ENCODE assay signal across 9 cellular contexts in genomic region chr10:32139223-32140073, GRCh38.
A peak's percentile ranks its signal among the peaks of the same experiment; 100 is the strongest.
DNase-seq lines count a peak whose midpoint lies in the region; ATAC-seq and TF ChIP-seq lines count a peak whose summit lies in the region.
"Had no signal": no experiment of that assay in that cellular context is flagged by ENCODE, and none has a peak within 500 bp of the region (broad histone marks: within the 10 kb centered on the region; RNA-seq: fewer than 3 reads in every experiment).

No MANE protein-coding gene starts in this region.

- peak; percentile 100 for ATAC-seq in PC-3
- no peak for ATAC-seq in HG03432 (IDR thresholded peaks at IDR 0.05; ENCODE audit: unreplicated experiment)

- H3K4me2 ChIP-seq in PC-3 (ENCODE audit: low read length) (peak overlapping the region; percentile 69), MM.1S (ENCODE audit: low read depth, low read length) (no peak overlapping the region)

- H3K4me3 ChIP-seq in PC-3 (ENCODE audit: low read length) (peak overlapping the region; percentile 33; the same call in 1 of the 2 replicates), liver (ENCODE audit: low read depth in 1 of 3, low read length in 3 of 3) (no peak overlapping the region), transverse colon (no peak overlapping the region), MM.1S (ENCODE audit: low read length) (no peak overlapping the region)

- H3K27me3 ChIP-seq in PC-3 (ENCODE audit: low read length) (no peaks in the 10 kb centered on the region), liver (ENCODE audit: control insufficient read depth in 4 of 4, insufficient read depth in 4 of 4, low read length in 3 of 4) (no peaks in the 10 kb centered on the region), transverse colon (no peaks in the 10 kb centered on the region), MM.1S (replicated peaks; ENCODE audit: insufficient read depth, low read length) (no peaks in the 10 kb centered on the region)

- no peaks in the 10 kb centered on the region for H3K36me3 Mint-ChIP-seq in dendritic cell treated with granulocyte-macrophage colony-stimulating factor and Interleukin-4, amounts not matched to agents 40 ng/mL and 50 ng/mL, for 4 days (ENCODE audit: low read depth)

- TF ChIP-seq CTCF in PC-3 (conservative IDR thresholded peaks at IDR 0.05; ENCODE audit: low read depth, low read length) (no peak; the same call in 1 of the 2 replicates), liver (IDR thresholded peaks at IDR 0.05; ENCODE audit: low read depth, low read length, missing input control) (no peak), transverse colon (IDR thresholded peaks at IDR 0.05) (peak in 2 of 5 experiments; percentile 7 to 18), MM.1S (IDR thresholded peaks at IDR 0.05; ENCODE audit: low read length) (no peak)

- peaks cover 16% of the 10 kb centered on the region for H3K4me1 ChIP-seq in PC-3 (ENCODE audit: insufficient read depth, low read length)
- H3K4me1 ChIP-seq in liver (ENCODE audit: control insufficient read depth in 4 of 4, insufficient read depth in 4 of 4, low read length in 3 of 4) = no peaks in the 10 kb centered on the region
- peaks cover 3 to 43% (median 27%) of the 10 kb centered on the region in 4 donors for H3K4me1 ChIP-seq in transverse colon
- no peaks in the 10 kb centered on the region for H3K4me1 ChIP-seq in MM.1S (ENCODE audit: low read length)

- TF ChIP-seq EP300 in transverse colon (IDR thresholded peaks at IDR 0.05; ENCODE audit: low read depth) = no peak

- DNase-seq in NCI-H1417 (lab: John Stamatoyannopoulos, UW) (peak in 2 of 3 experiments; percentile 25 to 39), NCI-H1417 treated with DMSO at 0.1 percent for 48 hours (lab: John Stamatoyannopoulos, UW) (no peak), PC-3 (peak; percentile 92), transverse colon (peak; percentile 86), MM.1S (no peak)

- TF ChIP-seq POLR2A in transverse colon (IDR thresholded peaks at IDR 0.05) = peak; percentile 32

- no peaks in the 10 kb centered on the region for H3K9me3 Mint-ChIP-seq in dendritic cell treated with granulocyte-macrophage colony-stimulating factor and Interleukin-4, amounts not matched to agents 40 ng/mL and 50 ng/mL, for 4 days

- H3K27ac ChIP-seq in PC-3 (ENCODE audit: low read length) (peak overlapping the region; percentile 85), liver (ENCODE audit: low read depth in 1 of 2, low read length in 2 of 2) (peak overlapping the region in 1 of 2 donors; percentile 25), transverse colon (peak overlapping the region; percentile 62 to 85 (median 74)), MM.1S (ENCODE audit: low read length) (no peak overlapping the region)
- H3K27ac ChIP-seq: 22Rv1 had no signal

- H4K20me1 ChIP-seq in PC-3 (ENCODE audit: low read length) (no peaks in the 10 kb centered on the region), MM.1S (ENCODE audit: insufficient read depth, low read length) (no peaks in the 10 kb centered on the region)

- intact Hi-C loops in PC-3 (cut with micrococcal nuclease) = loop anchor here (2.0 kb wide), 1 partner anchor 67 kb away; no protein-coding TSS in a partner anchor
- intact Hi-C loops in dendritic cell treated with granulocyte-macrophage colony-stimulating factor and Interleukin-4, amounts not matched to agents 40 ng/mL and 50 ng/mL, for 4 days (cut with micrococcal nuclease) = loop anchor here (5.0 kb wide), 1 partner anchor 82 kb away; the partner anchor contains the start of gene KIF5B
- intact Hi-C loops in transverse colon (cut with DNase I; ENCODE audit: low total_unique reads) = no loop called here

- peak; percentile 16 to 44 for TF ChIP-seq RAD21 in liver (IDR thresholded peaks at IDR 0.05)

- POLR2A ChIA-PET in PC-3 (lab: Charles Lee; ENCODE audit: unreplicated experiment) = interaction anchor here (0.6 kb wide), 1 partner anchor 622 kb away, joined by 3 read pairs; no protein-coding TSS in a partner anchor

- peak overlapping the region; percentile 30 for H3K4me3 Mint-ChIP-seq in dendritic cell treated with granulocyte-macrophage colony-stimulating factor and Interleukin-4, amounts not matched to agents 40 ng/mL and 50 ng/mL, for 4 days

- H3K79me2 ChIP-seq in PC-3 (ENCODE audit: low read length) (no peaks in the 10 kb centered on the region), MM.1S (ENCODE audit: low read length) (no peaks in the 10 kb centered on the region)

- H2AFZ ChIP-seq in PC-3 (ENCODE audit: low read length) (peak overlapping the region; percentile 78), MM.1S (ENCODE audit: low read length) (no peak overlapping the region)

- H3K36me3 ChIP-seq in PC-3 (ENCODE audit: low read depth, low read length) = no peaks in the 10 kb centered on the region
- H3K36me3 ChIP-seq in liver (ENCODE audit: control insufficient read depth in 4 of 4, insufficient read depth in 3 of 4, low read depth in 1 of 4, low read length in 3 of 4) = no peaks in the 10 kb centered on the region
- H3K36me3 ChIP-seq in transverse colon = no peaks in the 10 kb centered on the region
- H3K36me3 ChIP-seq in MM.1S (replicated peaks; ENCODE audit: insufficient read depth, low read length) = no peaks in the 10 kb centered on the region

- H3F3A ChIP-seq in PC-3 (ENCODE audit: low read length, unreplicated experiment) (no peaks in the 10 kb centered on the region), MM.1S (ENCODE audit: insufficient read depth, low read length) (no peaks in the 10 kb centered on the region)

- no peaks in the 10 kb centered on the region for H3K27me3 Mint-ChIP-seq in dendritic cell treated with granulocyte-macrophage colony-stimulating factor and Interleukin-4, amounts not matched to agents 40 ng/mL and 50 ng/mL, for 4 days

- no peak overlapping the region for H3K27ac Mint-ChIP-seq in dendritic cell treated with granulocyte-macrophage colony-stimulating factor and Interleukin-4, amounts not matched to agents 40 ng/mL and 50 ng/mL, for 4 days

- in situ Hi-C loops in transverse colon (cut with MboI; ENCODE audit: low pct_ligation_motif_present in 1 of 4, low pct_unique_long_range_greater_than_20kb in 1 of 4, low sequenced_read_pairs in 3 of 4) = no loop called here

- H3K9me2 ChIP-seq in PC-3 (replicated peaks; ENCODE audit: low read length) (no peaks in the 10 kb centered on the region), MM.1S (replicated peaks; ENCODE audit: insufficient read depth, low read length) (no peaks in the 10 kb centered on the region)

- peak overlapping the region; percentile 34 for H3K9ac ChIP-seq in PC-3 (ENCODE audit: low read length)
- no peak overlapping the region for H3K9ac ChIP-seq in liver (ENCODE audit: low read depth in 1 of 2, low read length in 2 of 2)
- H3K9ac ChIP-seq in MM.1S (ENCODE audit: low read length) = no peak overlapping the region

- H3K9me3 ChIP-seq in PC-3 (ENCODE audit: low read length) (no peaks in the 10 kb centered on the region), liver (ENCODE audit: control insufficient read depth in 4 of 4, low read length in 3 of 4) (no peaks in the 10 kb centered on the region), transverse colon (no peaks in the 10 kb centered on the region), MM.1S (replicated peaks; ENCODE audit: insufficient read depth, low read length) (no peaks in the 10 kb centered on the region)

- BruUV-seq in PC-3 (replicated peaks; lab: Mats Ljungman, UMichigan) = no TSS peak

- 59% methylated on average over 12 of the region's 12 CpGs for WGBS in liver
- 14 to 49% methylated on average over 1 to 12 of the region's 12 CpGs for WGBS in transverse colon (ENCODE audit: low coverage in 1 of 2), 2 donors

- CTCF ChIA-PET in PC-3 (lab: Charles Lee) = interaction anchor here (0.6 to 0.7 kb wide), 2 partner anchors 365 to 405 kb away, joined by 3 to 11 read pairs; no protein-coding TSS in a partner anchor

- peaks cover 19% of the 10 kb centered on the region for H3K4me1 Mint-ChIP-seq in dendritic cell treated with granulocyte-macrophage colony-stimulating factor and Interleukin-4, amounts not matched to agents 40 ng/mL and 50 ng/mL, for 4 days (ENCODE audit: low read depth)

TF ChIP-seq in liver, 16 proteins besides CTCF, POLR2A, EP300 and RAD21 (continues in another document):
- TF ChIP-seq NR2F2 (IDR thresholded peaks at IDR 0.05) = peak; percentile 44
- peak; percentile 79 to 80 for TF ChIP-seq JUND (IDR thresholded peaks at IDR 0.05)
- TF ChIP-seq SP1 (IDR thresholded peaks at IDR 0.05) = peak; percentile 11
- TF ChIP-seq GABPA (IDR thresholded peaks at IDR 0.05 in 1 of 2, conservative IDR thresholded peaks at IDR 0.05 in 1 of 2) = no peak
- no peak for TF ChIP-seq FOXA2 (IDR thresholded peaks at IDR 0.05)
- TF ChIP-seq, protein P1, sequence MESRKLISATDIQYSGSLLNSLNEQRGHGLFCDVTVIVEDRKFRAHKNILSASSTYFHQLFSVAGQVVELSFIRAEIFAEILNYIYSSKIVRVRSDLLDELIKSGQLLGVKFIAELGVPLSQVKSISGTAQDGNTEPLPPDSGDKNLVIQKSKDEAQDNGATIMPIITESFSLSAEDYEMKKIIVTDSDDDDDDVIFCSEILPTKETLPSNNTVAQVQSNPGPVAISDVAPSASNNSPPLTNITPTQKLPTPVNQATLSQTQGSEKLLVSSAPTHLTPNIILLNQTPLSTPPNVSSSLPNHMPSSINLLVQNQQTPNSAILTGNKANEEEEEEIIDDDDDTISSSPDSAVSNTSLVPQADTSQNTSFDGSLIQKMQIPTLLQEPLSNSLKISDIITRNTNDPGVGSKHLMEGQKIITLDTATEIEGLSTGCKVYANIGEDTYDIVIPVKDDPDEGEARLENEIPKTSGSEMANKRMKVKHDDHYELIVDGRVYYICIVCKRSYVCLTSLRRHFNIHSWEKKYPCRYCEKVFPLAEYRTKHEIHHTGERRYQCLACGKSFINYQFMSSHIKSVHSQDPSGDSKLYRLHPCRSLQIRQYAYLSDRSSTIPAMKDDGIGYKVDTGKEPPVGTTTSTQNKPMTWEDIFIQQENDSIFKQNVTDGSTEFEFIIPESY (IDR thresholded peaks at IDR 0.05) = no peak

Comparison
In these comparisons a context has a peak if more than half of its experiments do, and no peak if none do; other contexts are left out.
1. DNase-seq: peak in NCI-H1417 (2 of 3), PC-3 (single experiment) and transverse colon (single experiment); none in NCI-H1417 treated with DMSO at 0.1 percent for 48 hours (single experiment) and MM.1S (single experiment).